Comparison of ENCODE assay signal across 10 cellular contexts in genomic region chr1:176285996-176286395, GRCh38.
"Had no signal": no experiment of that assay in that cellular context is flagged by ENCODE, and none has a peak within 500 bp of the region (broad histone marks: within the 10 kb centered on the region; RNA-seq: fewer than 3 reads in every experiment).

No MANE protein-coding gene starts in this region.

- H3K27ac ChIP-seq: GM23248 had no signal

- H3K9ac ChIP-seq: GM23248 had no signal

- H2AFZ ChIP-seq: GM23248, GM23338 had no signal

- ATAC-seq: GM23338, HCT116 had no signal

- DNase-seq: GM23248, GOT3, H7, H9, HCEC 1CT, HFFc6 had no signal

- H3K36me3 ChIP-seq: HAP-1 had no signal

- H3K4me3 ChIP-seq: GM23248, GM23338, HAP-1 had no signal

- FAIRE-seq: H54 had no signal

- H3K4me1 ChIP-seq: HAP-1 had no signal

- H3K9me3 ChIP-seq: HAP-1 had no signal

- H3K4me2 ChIP-seq: GM23338 had no signal
